18 cellular contexts compared by ENCODE assay signal in the genomic region with DNA sequence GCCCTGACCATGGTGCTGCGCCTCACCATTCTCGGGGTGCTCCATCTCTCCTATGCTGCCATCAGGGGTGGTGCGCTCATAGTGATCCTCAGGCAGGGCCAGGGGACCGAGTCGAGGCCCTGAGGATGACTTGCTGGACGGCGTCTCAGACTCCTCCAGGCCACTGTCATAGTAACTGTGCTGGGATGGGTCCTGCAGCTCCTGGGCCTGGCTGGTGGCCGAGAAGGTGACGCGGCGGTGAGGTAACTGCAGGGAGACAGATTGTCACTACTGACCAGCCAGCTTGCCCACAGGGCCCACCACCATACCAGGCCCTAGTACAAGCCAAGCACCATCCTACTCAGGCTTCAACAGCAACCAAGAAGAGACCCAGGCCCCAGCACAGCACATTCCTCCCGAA. TPM values are rescaled to one million over a fixed set of nuclear protein-coding genes. Genes with fewer than 3 reads are reported as not detected.
"Had no signal": no experiment of that assay in that cellular context is flagged by ENCODE, and none has a peak within 500 bp of the region (broad histone marks: within the 10 kb centered on the region; RNA-seq: fewer than 3 reads in every experiment).

No MANE protein-coding gene starts in this region.

- H3K9me3 Mint-ChIP-seq: naive thymus-derived CD4-positive, alpha-beta T cell; neural crest cell had no signal

- H3K27ac ChIP-seq: brain microvascular endothelial cell, testis had no signal

- H3K4me3 Mint-ChIP-seq: activated naive CD8-positive, alpha-beta T cell had no signal

- H3K36me3 Mint-ChIP-seq: activated naive CD8-positive, alpha-beta T cell; naive thymus-derived CD4-positive, alpha-beta T cell had no signal

- DNase-seq: activated CD4-positive, alpha-beta T cell treated with anti-CD3 and anti-CD28 coated beads for 4 hours; activated CD4-positive, alpha-beta T cell treated with anti-CD3 and anti-CD28 coated beads, Interleukin-2, amount 50 U/mL, for 4 hours; activated effector memory CD4-positive, alpha-beta T cell treated with Interleukin-2 at 50 U/mL for 16 hours; activated naive CD4-positive, alpha-beta T cell treated with Interleukin-2 at 50 U/mL for 16 hours; brain microvascular endothelial cell; foreskin melanocyte; midbrain; naive thymus-derived CD4-positive, alpha-beta T cell; right cardiac atrium; stimulated activated CD4-positive, alpha-beta T cell treated with anti-CD3 and anti-CD28 coated beads, Interleukin-15, amount 100 ng/mL, for 24 hours; stimulated activated CD4-positive, alpha-beta T cell treated with anti-CD3 and anti-CD28 coated beads, Interleukin-2, amount 100 ng/mL, for 24 hours; stimulated activated naive CD4-positive, alpha-beta T cell; testis; transverse colon had no signal

- ATAC-seq: naive thymus-derived CD4-positive, alpha-beta T cell; right cardiac atrium had no signal

- H3K36me3 ChIP-seq: brain microvascular endothelial cell, transverse colon had no signal

- H3K9me3 ChIP-seq: esophagus muscularis mucosa, testis, transverse colon had no signal

- H3K4me3 ChIP-seq: esophagus muscularis mucosa, testis, transverse colon had no signal

- H3K27ac Mint-ChIP-seq: activated naive CD8-positive, alpha-beta T cell; naive thymus-derived CD4-positive, alpha-beta T cell had no signal

- H3K27me3 ChIP-seq: testis, transverse colon had no signal

RNA-seq across cellular contexts. Expression of a gene that starts 21.0 kb away (rescaled TPM):
- total RNA-seq: T-helper 1 cell treated with Interleukin-12 subunit alpha and Interleukin-12 subunit beta and Interleukin-4 antibody, amounts not matched to agents 30 ng/mL and 1 ng/mL, for 36 hours had no signal
